In genomic region chr14:37650356-37651037, GRCh38 we compare ENCODE assay signal across 1 cellular context.
A peak's percentile ranks its signal among the peaks of the same experiment; 100 is the strongest.
TF ChIP-seq lines count a peak whose summit lies in the region.

No MANE protein-coding gene starts in this region.

TF ChIP-seq in HepG2, 621 proteins besides CTCF, POLR2A, EP300 and RAD21 (continued from another document and continues in another):
- TF ChIP-seq BRF2 (CRISPR knock-in tag; IDR thresholded peaks at IDR 0.05) (no peak), MIXL1 (CRISPR knock-in tag; IDR thresholded peaks at IDR 0.05) (0 out of 2 replicates have a peak, but pooled peaks have one; percentile 10), PATZ1 (CRISPR knock-in tag; IDR thresholded peaks at IDR 0.05) (peak; percentile 20; the same call in 1 of the 2 replicates), ZNF547 (CRISPR knock-in tag; IDR thresholded peaks at IDR 0.05) (0 out of 2 replicates have a peak, but pooled peaks have one; percentile 41), HMG20A (CRISPR knock-in tag; IDR thresholded peaks at IDR 0.05; ENCODE audit: borderline replicate concordance) (0 out of 2 replicates have a peak, but pooled peaks have one; percentile 29), ZSCAN22 (CRISPR knock-in tag; IDR thresholded peaks at IDR 0.05) (no peak), MAFF (IDR thresholded peaks at IDR 0.05; ENCODE audit: low read depth, low read length) (peak; percentile 59), KMT2B (CRISPR knock-in tag; IDR thresholded peaks at IDR 0.05) (peak; percentile 58; the same call in 1 of the 2 replicates), FOSL2 (CRISPR knock-in tag; IDR thresholded peaks at IDR 0.05) (0 out of 2 replicates have a peak, but pooled peaks have one; percentile 23), SCMH1 (CRISPR knock-in tag; IDR thresholded peaks at IDR 0.05; ENCODE audit: borderline replicate concordance) (no peak), FOXJ3 (CRISPR knock-in tag; IDR thresholded peaks at IDR 0.05; ENCODE audit: borderline replicate concordance) (peak; percentile 44; the same call in 1 of the 2 replicates), ZNF563 (CRISPR knock-in tag; IDR thresholded peaks at IDR 0.05) (no peak), NR2F1 (CRISPR knock-in tag; IDR thresholded peaks at IDR 0.05) (0 out of 4 replicates have a peak, but pooled peaks of 1 of the 2 experiments have one; percentile 19), MTF2 (CRISPR knock-in tag; IDR thresholded peaks at IDR 0.05; ENCODE audit: borderline replicate concordance) (no peak), FOXP1 (IDR thresholded peaks at IDR 0.05) (no peak), FOXP1 (CRISPR knock-in tag; IDR thresholded peaks at IDR 0.05) (peak; percentile 69), ERF (CRISPR knock-in tag; IDR thresholded peaks at IDR 0.05) (peak; percentile 70), BCL3 (CRISPR knock-in tag; IDR thresholded peaks at IDR 0.05) (0 out of 2 replicates have a peak, but pooled peaks have one; percentile 48), ZBTB40 (IDR thresholded peaks at IDR 0.05) (no peak), ZBTB40 (CRISPR knock-in tag; IDR thresholded peaks at IDR 0.05) (no peak), IRF1 (CRISPR knock-in tag; IDR thresholded peaks at IDR 0.05; ENCODE audit: low read depth) (peak; percentile 65; the same call in 1 of the 2 replicates), RCOR2 (CRISPR knock-in tag; IDR thresholded peaks at IDR 0.05) (peak; percentile 30; the same call in 1 of the 2 replicates), ZNF337 (CRISPR knock-in tag; IDR thresholded peaks at IDR 0.05; ENCODE audit: borderline replicate concordance, low read depth) (no peak), ZFAT (CRISPR knock-in tag; conservative IDR thresholded peaks at IDR 0.05) (no peak), NCOA2 (CRISPR knock-in tag; IDR thresholded peaks at IDR 0.05) (0 out of 2 replicates have a peak, but pooled peaks have one; percentile 26), RFXANK (CRISPR knock-in tag; IDR thresholded peaks at IDR 0.05) (0 out of 2 replicates have a peak, but pooled peaks have one; percentile 52), SALL1 (CRISPR knock-in tag; IDR thresholded peaks at IDR 0.05) (peak; percentile 31; the same call in 1 of the 2 replicates), ZNF326 (CRISPR knock-in tag; IDR thresholded peaks at IDR 0.05; ENCODE audit: borderline replicate concordance) (no peak), MED1 (CRISPR knock-in tag; IDR thresholded peaks at IDR 0.05) (peak; percentile 59; the same call in 1 of the 2 replicates), MAFK (conservative IDR thresholded peaks at IDR 0.05 in 1 of 2, IDR thresholded peaks at IDR 0.05 in 1 of 2; ENCODE audit: low read length in 2 of 2) (peak; percentile 31 to 65; a peak in 2 of 4 replicates), ZBED4 (CRISPR knock-in tag; IDR thresholded peaks at IDR 0.05; ENCODE audit: borderline replicate concordance) (0 out of 2 replicates have a peak, but pooled peaks have one; percentile 35), CERS6 (CRISPR knock-in tag; IDR thresholded peaks at IDR 0.05) (no peak), NR2F6 (IDR thresholded peaks at IDR 0.05) (peak; percentile 32; the same call in 1 of the 2 replicates), NR2F6 (CRISPR knock-in tag; IDR thresholded peaks at IDR 0.05) (0 out of 2 replicates have a peak, but pooled peaks have one; percentile 18), CENPBD1 (CRISPR knock-in tag; IDR thresholded peaks at IDR 0.05; ENCODE audit: borderline replicate concordance, low read depth) (no peak), NFKB2 (CRISPR knock-in tag; IDR thresholded peaks at IDR 0.05; ENCODE audit: borderline replicate concordance) (no peak), SRY (CRISPR knock-in tag; IDR thresholded peaks at IDR 0.05) (no peak), ETV5 (CRISPR knock-in tag; IDR thresholded peaks at IDR 0.05; ENCODE audit: borderline replicate concordance) (peak; percentile 65; the same call in 1 of the 2 replicates), ZBTB20 (CRISPR knock-in tag; IDR thresholded peaks at IDR 0.05; ENCODE audit: borderline replicate concordance, low read depth) (no peak; the same call in 1 of the 2 replicates), NCOA1 (CRISPR knock-in tag; IDR thresholded peaks at IDR 0.05) (0 out of 2 replicates have a peak, but pooled peaks have one; percentile 23), GATAD2A (CRISPR knock-in tag; IDR thresholded peaks at IDR 0.05) (peak; percentile 81)
